ENCODE assay signal across 1 cellular context in the genomic region with DNA sequence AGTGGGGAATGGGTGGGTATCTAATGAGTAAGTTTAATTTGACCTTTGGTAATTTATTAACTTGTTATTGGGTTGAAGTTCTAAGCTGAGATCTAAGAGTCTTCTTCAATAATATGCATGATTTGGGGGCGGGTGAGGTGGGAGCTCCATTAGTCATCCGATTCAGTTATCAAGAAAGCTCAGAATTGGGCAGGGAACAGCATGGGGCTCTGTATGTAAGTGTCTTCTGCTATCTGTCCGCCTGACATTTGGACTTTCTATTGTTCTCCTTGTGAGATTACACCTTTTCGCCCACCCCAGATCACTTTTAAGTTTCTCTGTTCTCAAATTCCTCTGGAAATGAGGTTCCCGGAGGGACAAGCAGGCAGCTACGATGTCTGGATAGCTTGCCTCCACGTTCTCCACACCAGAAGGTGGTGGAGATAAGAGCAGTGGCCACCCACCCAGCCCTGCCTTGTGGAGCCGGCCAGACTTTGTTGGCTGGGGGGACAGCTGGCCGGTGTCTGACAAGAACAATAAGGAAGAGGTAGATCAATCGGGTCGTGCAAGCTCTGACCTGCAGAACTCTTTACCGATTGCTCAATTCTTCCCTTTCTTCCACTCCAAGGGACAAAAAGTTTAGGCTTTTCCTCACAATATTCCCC.
A peak's percentile ranks its signal among the peaks of the same experiment; 100 is the strongest.
TF ChIP-seq lines count a peak whose summit lies in the region.

No MANE protein-coding gene starts in this region.

TF ChIP-seq in K562, 482 proteins besides CTCF, POLR2A, EP300 and RAD21 (continued from another document and continues in another):
- TF ChIP-seq THAP7 (CRISPR knock-in tag; IDR thresholded peaks at IDR 0.05) (no peak), ZBTB12 (CRISPR knock-in tag; IDR thresholded peaks at IDR 0.05) (no peak), MBD2 (IDR thresholded peaks at IDR 0.05; ENCODE audit: borderline replicate concordance, low read depth) (peak; percentile 69), HINFP (tag; conservative IDR thresholded peaks at IDR 0.05; ENCODE audit: low read depth) (no peak), STAG1 (CRISPR knock-in tag; IDR thresholded peaks at IDR 0.05; ENCODE audit: borderline replicate concordance) (no peak), CREBBP (IDR thresholded peaks at IDR 0.05; ENCODE audit: low read depth, low read length) (no peak), PHF21A (IDR thresholded peaks at IDR 0.05; ENCODE audit: borderline replicate concordance, low read depth) (peak; percentile 93), ZNF232 (CRISPR knock-in tag; IDR thresholded peaks at IDR 0.05) (no peak), ELK3 (CRISPR knock-in tag; IDR thresholded peaks at IDR 0.05) (no peak), USF2 (CRISPR knock-in tag; IDR thresholded peaks at IDR 0.05) (no peak), U2AF2 (optimal IDR thresholded peaks at IDR 0.05; ENCODE audit: low read depth, low read length) (no peak), RHOXF2B (CRISPR knock-in tag; conservative IDR thresholded peaks at IDR 0.05) (no peak), SMARCA4 (IDR thresholded peaks at IDR 0.05) (peak; percentile 94), CEBPG (CRISPR knock-in tag; IDR thresholded peaks at IDR 0.05) (0 out of 2 replicates have a peak, but pooled peaks have one; percentile 22), CEBPG (tag; conservative IDR thresholded peaks at IDR 0.05 in 1 of 2, IDR thresholded peaks at IDR 0.05 in 1 of 2) (peak; percentile 6 to 76; a peak in 2 of 4 replicates), ZNF41 (CRISPR knock-in tag; conservative IDR thresholded peaks at IDR 0.05) (no peak), ZNF551 (CRISPR knock-in tag; IDR thresholded peaks at IDR 0.05) (no peak), NFRKB (IDR thresholded peaks at IDR 0.05; ENCODE audit: low read depth) (no peak), POLR2B (IDR thresholded peaks at IDR 0.05; ENCODE audit: low read depth, partially characterized antibody) (no peak), TCF7L2 (IDR thresholded peaks at IDR 0.05; ENCODE audit: low read depth, low read length) (no peak), GMEB1 (CRISPR knock-in tag; IDR thresholded peaks at IDR 0.05) (no peak), ZNF316 (IDR thresholded peaks at IDR 0.05) (no peak), KAT7 (CRISPR knock-in tag; IDR thresholded peaks at IDR 0.05; ENCODE audit: borderline replicate concordance) (no peak), CXXC5 (CRISPR knock-in tag; IDR thresholded peaks at IDR 0.05) (peak; percentile 90), TRIM24 (IDR thresholded peaks at IDR 0.05) (peak; percentile 93 to 94), ZNF449 (CRISPR knock-in tag; IDR thresholded peaks at IDR 0.05) (no peak), ZNF354B (CRISPR knock-in tag; IDR thresholded peaks at IDR 0.05) (no peak), FOXJ2 (tag; IDR thresholded peaks at IDR 0.05) (no peak), KDM5B (IDR thresholded peaks at IDR 0.05; ENCODE audit: insufficient replicate concordance, low read depth, low read length) (no peak), E2F6 (IDR thresholded peaks at IDR 0.05; ENCODE audit: borderline replicate concordance in 1 of 2, extremely low read depth in 1 of 2, insufficient read depth in 1 of 2, insufficient read length in 1 of 2, low read depth in 1 of 2, low read length in 1 of 2, poor library complexity in 1 of 2, severe bottlenecking in 1 of 2) (no peak), ZNF717 (CRISPR knock-in tag; IDR thresholded peaks at IDR 0.05) (no peak), ETV1 (tag; conservative IDR thresholded peaks at IDR 0.05; ENCODE audit: low read depth) (no peak), THAP12 (CRISPR knock-in tag; IDR thresholded peaks at IDR 0.05) (no peak), ZNF436 (CRISPR knock-in tag; IDR thresholded peaks at IDR 0.05) (no peak), ZNF77 (CRISPR knock-in tag; IDR thresholded peaks at IDR 0.05) (no peak), ZNF140 (CRISPR knock-in tag; IDR thresholded peaks at IDR 0.05) (no peak)
- TF ChIP-seq, protein P1, sequence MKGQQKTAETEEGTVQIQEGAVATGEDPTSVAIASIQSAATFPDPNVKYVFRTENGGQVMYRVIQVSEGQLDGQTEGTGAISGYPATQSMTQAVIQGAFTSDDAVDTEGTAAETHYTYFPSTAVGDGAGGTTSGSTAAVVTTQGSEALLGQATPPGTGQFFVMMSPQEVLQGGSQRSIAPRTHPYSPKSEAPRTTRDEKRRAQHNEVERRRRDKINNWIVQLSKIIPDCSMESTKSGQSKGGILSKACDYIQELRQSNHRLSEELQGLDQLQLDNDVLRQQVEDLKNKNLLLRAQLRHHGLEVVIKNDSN (CRISPR knock-in tag; IDR thresholded peaks at IDR 0.05): no peak
- TF ChIP-seq, protein P2, sequence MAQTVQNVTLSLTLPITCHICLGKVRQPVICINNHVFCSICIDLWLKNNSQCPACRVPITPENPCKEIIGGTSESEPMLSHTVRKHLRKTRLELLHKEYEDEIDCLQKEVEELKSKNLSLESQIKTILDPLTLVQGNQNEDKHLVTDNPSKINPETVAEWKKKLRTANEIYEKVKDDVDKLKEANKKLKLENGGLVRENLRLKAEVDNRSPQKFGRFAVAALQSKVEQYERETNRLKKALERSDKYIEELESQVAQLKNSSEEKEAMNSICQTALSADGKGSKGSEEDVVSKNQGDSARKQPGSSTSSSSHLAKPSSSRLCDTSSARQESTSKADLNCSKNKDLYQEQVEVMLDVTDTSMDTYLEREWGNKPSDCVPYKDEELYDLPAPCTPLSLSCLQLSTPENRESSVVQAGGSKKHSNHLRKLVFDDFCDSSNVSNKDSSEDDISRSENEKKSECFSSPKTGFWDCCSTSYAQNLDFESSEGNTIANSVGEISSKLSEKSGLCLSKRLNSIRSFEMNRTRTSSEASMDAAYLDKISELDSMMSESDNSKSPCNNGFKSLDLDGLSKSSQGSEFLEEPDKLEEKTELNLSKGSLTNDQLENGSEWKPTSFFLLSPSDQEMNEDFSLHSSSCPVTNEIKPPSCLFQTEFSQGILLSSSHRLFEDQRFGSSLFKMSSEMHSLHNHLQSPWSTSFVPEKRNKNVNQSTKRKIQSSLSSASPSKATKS (CRISPR knock-in tag; IDR thresholded peaks at IDR 0.05): no peak
- TF ChIP-seq, protein P3, sequence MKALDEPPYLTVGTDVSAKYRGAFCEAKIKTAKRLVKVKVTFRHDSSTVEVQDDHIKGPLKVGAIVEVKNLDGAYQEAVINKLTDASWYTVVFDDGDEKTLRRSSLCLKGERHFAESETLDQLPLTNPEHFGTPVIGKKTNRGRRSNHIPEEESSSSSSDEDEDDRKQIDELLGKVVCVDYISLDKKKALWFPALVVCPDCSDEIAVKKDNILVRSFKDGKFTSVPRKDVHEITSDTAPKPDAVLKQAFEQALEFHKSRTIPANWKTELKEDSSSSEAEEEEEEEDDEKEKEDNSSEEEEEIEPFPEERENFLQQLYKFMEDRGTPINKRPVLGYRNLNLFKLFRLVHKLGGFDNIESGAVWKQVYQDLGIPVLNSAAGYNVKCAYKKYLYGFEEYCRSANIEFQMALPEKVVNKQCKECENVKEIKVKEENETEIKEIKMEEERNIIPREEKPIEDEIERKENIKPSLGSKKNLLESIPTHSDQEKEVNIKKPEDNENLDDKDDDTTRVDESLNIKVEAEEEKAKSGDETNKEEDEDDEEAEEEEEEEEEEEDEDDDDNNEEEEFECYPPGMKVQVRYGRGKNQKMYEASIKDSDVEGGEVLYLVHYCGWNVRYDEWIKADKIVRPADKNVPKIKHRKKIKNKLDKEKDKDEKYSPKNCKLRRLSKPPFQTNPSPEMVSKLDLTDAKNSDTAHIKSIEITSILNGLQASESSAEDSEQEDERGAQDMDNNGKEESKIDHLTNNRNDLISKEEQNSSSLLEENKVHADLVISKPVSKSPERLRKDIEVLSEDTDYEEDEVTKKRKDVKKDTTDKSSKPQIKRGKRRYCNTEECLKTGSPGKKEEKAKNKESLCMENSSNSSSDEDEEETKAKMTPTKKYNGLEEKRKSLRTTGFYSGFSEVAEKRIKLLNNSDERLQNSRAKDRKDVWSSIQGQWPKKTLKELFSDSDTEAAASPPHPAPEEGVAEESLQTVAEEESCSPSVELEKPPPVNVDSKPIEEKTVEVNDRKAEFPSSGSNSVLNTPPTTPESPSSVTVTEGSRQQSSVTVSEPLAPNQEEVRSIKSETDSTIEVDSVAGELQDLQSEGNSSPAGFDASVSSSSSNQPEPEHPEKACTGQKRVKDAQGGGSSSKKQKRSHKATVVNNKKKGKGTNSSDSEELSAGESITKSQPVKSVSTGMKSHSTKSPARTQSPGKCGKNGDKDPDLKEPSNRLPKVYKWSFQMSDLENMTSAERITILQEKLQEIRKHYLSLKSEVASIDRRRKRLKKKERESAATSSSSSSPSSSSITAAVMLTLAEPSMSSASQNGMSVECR (CRISPR knock-in tag; IDR thresholded peaks at IDR 0.05): no peak
